25 cellular contexts compared by ENCODE assay signal in genomic region chr3:171420667-171421066, GRCh38. TPM values are rescaled to one million over a fixed set of nuclear protein-coding genes. Genes with fewer than 3 reads are reported as not detected.
DNase-seq lines count a peak whose midpoint lies in the region; FAIRE-seq and TF ChIP-seq lines count a peak whose summit lies in the region.
"Had no signal": no experiment of that assay in that cellular context is flagged by ENCODE, and none has a peak within 500 bp of the region (broad histone marks: within the 10 kb centered on the region; RNA-seq: fewer than 3 reads in every experiment).

No MANE protein-coding gene starts in this region.

- peak; percentile 45 for DNase-seq in COLO829 (ENCODE audit: low spot score)
- DNase-seq in astrocyte (ENCODE audit: low read depth) = peak; percentile 54
- peak; percentile 28 for DNase-seq in fibroblast of villous mesenchyme (ENCODE audit: low read depth)
- DNase-seq in medulla oblongata (ENCODE audit: extremely low spot score) = peak; percentile 72
- DNase-seq in NCI-H774 (lab: John Stamatoyannopoulos, UW) = no peak
- no peak for DNase-seq in osteocyte (ENCODE audit: extremely low spot score, unreplicated experiment)
- DNase-seq in frontal cortex (ENCODE audit: low spot score in 2 of 2) = no peak
- DNase-seq in SIG-M5 (lab: John Stamatoyannopoulos, UW) = no peak
- DNase-seq: activated CD4-positive, alpha-beta T cell treated with anti-CD3 and anti-CD28 coated beads for 36 hours; activated naive CD4-positive, alpha-beta T cell; activated T-cell treated with anti-CD3 and anti-CD28 coated beads, Interleukin-2, amount 50 U/mL, for 24 hours; Caco-2; DMS79 treated with DMSO at 0.1 percent for 48 hours; H7; Karpas-422; MV-4-11; NCI-H510A; NK-92 treated with Interleukin-12 subunit alpha and Interleukin-12 subunit beta, amount 100 ng/mL, for 24 hours; psoas muscle; stimulated activated CD4-positive, alpha-beta T cell treated with anti-CD3 and anti-CD28 coated beads, Interleukin-2, amount 100 ng/mL, for 24 hours had no signal

- H3K36me3 Mint-ChIP-seq in astrocyte (ENCODE audit: low read depth, unreplicated experiment) (peaks cover 2% of the 10 kb centered on the region), osteocyte (ENCODE audit: unreplicated experiment) (no peaks in the 10 kb centered on the region)

- H3K27ac Mint-ChIP-seq in astrocyte (ENCODE audit: unreplicated experiment) (peak overlapping the region; percentile 67), osteocyte (ENCODE audit: unreplicated experiment) (no peak overlapping the region)
- H3K27ac Mint-ChIP-seq: activated CD4-positive, alpha-beta T cell treated with anti-CD3 and anti-CD28 coated beads for 36 hours; activated T-cell treated with anti-CD3 and anti-CD28 coated beads, Interleukin-2, amount 50 U/mL, for 24 hours; dendritic cell treated with granulocyte-macrophage colony-stimulating factor and Interleukin-4, amounts not matched to agents 40 ng/mL and 50 ng/mL, for 4 days; T-helper 1 cell treated with Interleukin-12 subunit alpha and Interleukin-12 subunit beta and Interleukin-4 antibody, amounts not matched to agents 30 μg/mL and 1 μg/mL, for 36 hours had no signal

- no peak overlapping the region for H2AFZ ChIP-seq in astrocyte (ENCODE audit: low read depth, low read length)

- H3K27ac ChIP-seq in astrocyte (ENCODE audit: low read depth, low read length) = no peak overlapping the region
- H3K27ac ChIP-seq: breast epithelium, psoas muscle, SJSA1 had no signal

- H3K4me3 ChIP-seq in astrocyte (ENCODE audit: insufficient read depth, low read depth, low read length) (no peak overlapping the region), fibroblast of villous mesenchyme (ENCODE audit: low read depth, low read length) (no peak overlapping the region)
- H3K4me3 ChIP-seq: breast epithelium, psoas muscle, SJSA1, smooth muscle cell had no signal

- H3K4me3 Mint-ChIP-seq in astrocyte (ENCODE audit: unreplicated experiment) (no peak overlapping the region), osteocyte (ENCODE audit: unreplicated experiment) (no peak overlapping the region)
- H3K4me3 Mint-ChIP-seq: activated CD4-positive, alpha-beta T cell treated with anti-CD3 and anti-CD28 coated beads for 36 hours; activated T-cell treated with anti-CD3 and anti-CD28 coated beads, Interleukin-2, amount 50 U/mL, for 24 hours; dendritic cell treated with granulocyte-macrophage colony-stimulating factor and Interleukin-4, amounts not matched to agents 40 ng/mL and 50 ng/mL, for 4 days; T-helper 1 cell treated with Interleukin-12 subunit alpha and Interleukin-12 subunit beta and Interleukin-4 antibody, amounts not matched to agents 30 μg/mL and 1 μg/mL, for 36 hours had no signal

- H3K4me1 Mint-ChIP-seq in astrocyte (ENCODE audit: low read depth, unreplicated experiment) (peaks cover 30% of the 10 kb centered on the region), osteocyte (ENCODE audit: unreplicated experiment) (peaks cover 22% of the 10 kb centered on the region)

- no peak overlapping the region for H3K4me2 ChIP-seq in astrocyte (ENCODE audit: low read length)
- H3K4me2 ChIP-seq: smooth muscle cell had no signal

- no peaks in the 10 kb centered on the region for H3K36me3 ChIP-seq in astrocyte (ENCODE audit: insufficient read depth, low read length)
- H3K36me3 ChIP-seq: breast epithelium, SJSA1 had no signal

- H3K79me2 ChIP-seq in astrocyte (ENCODE audit: insufficient read depth, low read length) = peaks cover 11% of the 10 kb centered on the region

- H3K27me3 ChIP-seq in astrocyte (ENCODE audit: insufficient read depth, low read length) = no peaks in the 10 kb centered on the region
- H3K27me3 ChIP-seq: breast epithelium, SJSA1 had no signal

- peaks cover 11% of the 10 kb centered on the region for H3K4me1 ChIP-seq in astrocyte (ENCODE audit: insufficient read depth, low read length)
- H3K4me1 ChIP-seq: breast epithelium had no signal

- no peak overlapping the region for H3K9ac ChIP-seq in astrocyte (ENCODE audit: low read length)

- H4K20me1 ChIP-seq in astrocyte (ENCODE audit: insufficient read depth, low read length) = no peaks in the 10 kb centered on the region

- H3K9me3 ChIP-seq in astrocyte (ENCODE audit: insufficient read depth, low read depth, low read length) = no peaks in the 10 kb centered on the region
- H3K9me3 ChIP-seq: breast epithelium, Caco-2, psoas muscle, SJSA1 had no signal

- H3K27me3 Mint-ChIP-seq in astrocyte (ENCODE audit: low read depth, unreplicated experiment) (no peaks in the 10 kb centered on the region), osteocyte (ENCODE audit: unreplicated experiment) (no peaks in the 10 kb centered on the region)
- H3K27me3 Mint-ChIP-seq: activated CD4-positive, alpha-beta T cell treated with anti-CD3 and anti-CD28 coated beads for 36 hours; activated T-cell treated with anti-CD3 and anti-CD28 coated beads, Interleukin-2, amount 50 U/mL, for 24 hours; dendritic cell treated with granulocyte-macrophage colony-stimulating factor and Interleukin-4, amounts not matched to agents 40 ng/mL and 50 ng/mL, for 4 days had no signal

- H3K9me3 Mint-ChIP-seq in astrocyte (ENCODE audit: unreplicated experiment) = no peaks in the 10 kb centered on the region
- no peaks in the 10 kb centered on the region for H3K9me3 Mint-ChIP-seq in osteocyte (ENCODE audit: unreplicated experiment)
- H3K9me3 Mint-ChIP-seq: activated T-cell treated with anti-CD3 and anti-CD28 coated beads, Interleukin-2, amount 50 U/mL, for 24 hours; dendritic cell treated with granulocyte-macrophage colony-stimulating factor and Interleukin-4, amounts not matched to agents 40 ng/mL and 50 ng/mL, for 4 days; T-helper 1 cell treated with Interleukin-12 subunit alpha and Interleukin-12 subunit beta and Interleukin-4 antibody, amounts not matched to agents 30 μg/mL and 1 μg/mL, for 36 hours had no signal

- TF ChIP-seq CTCF in astrocyte (IDR thresholded peaks at IDR 0.05; ENCODE audit: insufficient read depth, low read depth, low read length) (no peak), fibroblast of villous mesenchyme (IDR thresholded peaks at IDR 0.05; ENCODE audit: insufficient read depth, low read depth, low read length) (no peak), osteocyte (IDR thresholded peaks at IDR 0.05) (no peak)

- FAIRE-seq in astrocyte (lab: Jason Lieb, UNC) = no peak
- FAIRE-seq in frontal cortex (lab: Jason Lieb, UNC) = no peak

RNA-seq across cellular contexts. Expression of gene TNIK, which starts 39.5 kb away (rescaled TPM):
- total RNA-seq in astrocyte = 68.6 and 70.0 TPM in 2 replicates
- total RNA-seq in fibroblast of villous mesenchyme = 5.2 and 7.7 TPM in 2 replicates
- 11.5 and 15.5 TPM in 2 replicates for total RNA-seq in osteocyte
- total RNA-seq in frontal cortex = 75.4 TPM

Comparison
In these comparisons a context has a peak if more than half of its experiments do, and no peak if none do; other contexts are left out.
1. DNase-seq: peak in COLO829 (single experiment), astrocyte (single experiment), fibroblast of villous mesenchyme (single experiment) and medulla oblongata (single experiment); none in NCI-H774 (single experiment), osteocyte (single experiment), frontal cortex (0 of 2) and SIG-M5 (single experiment).